Comparison of ENCODE assay signal across 17 cellular contexts in genomic region chr1:108949044-108949443, GRCh38.
"Had no signal": no experiment of that assay in that cellular context is flagged by ENCODE, and none has a peak within 500 bp of the region (broad histone marks: within the 10 kb centered on the region; RNA-seq: fewer than 3 reads in every experiment).

No MANE protein-coding gene starts in this region.

- H3K4me3 Mint-ChIP-seq: activated T-helper 17 cell treated with anti-CD3 and anti-CD28 coated beads, Interleukin-2, amount 50 U/mL, for 72 hours; stimulated activated naive CD8-positive, alpha-beta T cell treated with anti-CD3 and anti-CD28 coated beads, Interleukin-15, Interleukin-2, amounts not matched to agents 100 ng/mL and 50 ng/mL, for 24 hours; T-helper 2 cell treated with Interferon-gamma antibody and Interleukin-4, amounts not matched to agents 5 μg/mL and 100 μg/mL, for 36 hours had no signal

- H3K4me1 ChIP-seq: right lobe of liver had no signal

- H3K9me3 Mint-ChIP-seq: activated T-helper 17 cell treated with anti-CD3 and anti-CD28 coated beads, Interleukin-2, amount 50 U/mL, for 72 hours; stimulated activated naive CD8-positive, alpha-beta T cell treated with anti-CD3 and anti-CD28 coated beads, Interleukin-15, Interleukin-2, amounts not matched to agents 100 ng/mL and 50 ng/mL, for 24 hours; T-helper 2 cell treated with Interferon-gamma antibody and Interleukin-4, amounts not matched to agents 5 μg/mL and 100 μg/mL, for 36 hours had no signal

- H3K4me3 ChIP-seq: cardiac muscle cell, right lobe of liver, smooth muscle cell, suprapubic skin had no signal

- H3K27ac ChIP-seq: cardiac muscle cell, right lobe of liver, suprapubic skin had no signal

- H3K9me3 ChIP-seq: right lobe of liver, suprapubic skin had no signal

- H3K27me3 Mint-ChIP-seq: activated T-helper 17 cell treated with anti-CD3 and anti-CD28 coated beads, Interleukin-2, amount 50 U/mL, for 72 hours; stimulated activated naive CD8-positive, alpha-beta T cell treated with anti-CD3 and anti-CD28 coated beads, Interleukin-15, Interleukin-2, amounts not matched to agents 100 ng/mL and 50 ng/mL, for 24 hours had no signal

- H3K27me3 ChIP-seq: cardiac muscle cell, right lobe of liver, suprapubic skin had no signal

- H3K36me3 ChIP-seq: cardiac muscle cell had no signal

- H3K27ac Mint-ChIP-seq: activated T-helper 17 cell treated with anti-CD3 and anti-CD28 coated beads, Interleukin-2, amount 50 U/mL, for 72 hours; stimulated activated naive CD8-positive, alpha-beta T cell treated with anti-CD3 and anti-CD28 coated beads, Interleukin-15, Interleukin-2, amounts not matched to agents 100 ng/mL and 50 ng/mL, for 24 hours; T-helper 2 cell treated with Interferon-gamma antibody and Interleukin-4, amounts not matched to agents 5 μg/mL and 100 μg/mL, for 36 hours had no signal

- DNase-seq: activated CD4-positive, alpha-beta T cell treated with anti-CD3 and anti-CD28 coated beads, Interleukin-2, amount 50 U/mL, for 1 hour; activated naive CD4-positive, alpha-beta T cell treated with Interleukin-2 at 50 U/mL for 16 hours; hippocampal formation; left ventricle myocardium superior; mesendoderm; right lobe of liver; stimulated activated CD4-positive, alpha-beta T cell treated with anti-CD3 and anti-CD28 coated beads, Interleukin-4, amount 100 ng/mL, for 4 hours; stimulated activated CD8-positive, alpha-beta memory T cell treated with anti-CD3 and anti-CD28 coated beads, Interleukin-4, amount 100 ng/mL, for 48 hours; SW 1271; trophoblast cell had no signal

- ATAC-seq: activated T-helper 17 cell treated with anti-CD3 and anti-CD28 coated beads, Interleukin-2, amount 50 U/mL, for 72 hours; esophagus mucosa; left ventricle myocardium superior; right lobe of liver had no signal
